In the genomic region with DNA sequence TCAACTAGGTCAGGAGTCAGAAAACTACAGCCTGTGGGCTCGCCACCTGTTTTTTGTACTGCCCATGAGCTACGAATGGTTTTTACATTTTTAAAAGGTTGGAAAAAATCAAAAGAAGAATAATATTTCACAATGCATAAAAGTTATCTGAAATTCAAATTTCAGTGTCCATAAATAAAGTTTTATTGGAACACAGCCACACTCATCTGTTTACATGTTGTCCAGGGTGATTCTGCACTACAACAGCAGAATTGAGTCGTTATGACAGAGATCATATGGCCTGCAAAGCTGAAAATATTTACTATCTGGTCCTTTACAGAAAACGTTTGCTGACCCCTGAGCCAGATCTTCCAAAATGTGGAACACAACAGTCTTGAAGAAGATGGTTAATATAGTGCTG, we compare ENCODE assay signal across 23 cellular contexts.
"Had no signal": no experiment of that assay in that cellular context is flagged by ENCODE, and none has a peak within 500 bp of the region (broad histone marks: within the 10 kb centered on the region; RNA-seq: fewer than 3 reads in every experiment).

No MANE protein-coding gene starts in this region.

- H3K36me3 ChIP-seq: SJSA1 had no signal

- H3K4me1 ChIP-seq: SJSA1 had no signal

- H3K4me3 ChIP-seq: SJSA1 had no signal

- DNase-seq: IMR-90, MV-4-11, NCI-H1048, NCI-H1105, NCI-H1417, NCI-H1436 treated with DMSO at 0.1 percent for 48 hours, NCI-H1694, NCI-H187 treated with DMSO at 0.1 percent for 48 hours, NCI-H2029 treated with DMSO at 0.1 percent for 48 hours, NCI-H2171 treated with DMSO at 0.1 percent for 48 hours, NCI-H345, NCI-H446 treated with DMSO at 0.1 percent for 48 hours, NCI-H510A treated with DMSO at 0.1 percent for 48 hours, NCI-H526, NCI-H82, Right ventricle myocardium superior, RPMI8226, SIG-M5, SK-N-SH, SW 1271 had no signal

- FAIRE-seq: RCC 7860 had no signal

- H3K27ac ChIP-seq: KMS-11, SJSA1 had no signal

- H3K9me3 ChIP-seq: SJSA1, SK-N-SH had no signal
